In genomic region chr9:91948061-91948422, GRCh38 we compare ENCODE assay signal across 9 cellular contexts.
DNase-seq lines count a peak whose midpoint lies in the region; ATAC-seq and TF ChIP-seq lines count a peak whose summit lies in the region.
"Had no signal": no experiment of that assay in that cellular context is flagged by ENCODE, and none has a peak within 500 bp of the region (broad histone marks: within the 10 kb centered on the region; RNA-seq: fewer than 3 reads in every experiment).

No MANE protein-coding gene starts in this region.

- ATAC-seq in stimulated activated effector memory CD8-positive, alpha-beta T cell treated with anti-CD3 and anti-CD28 coated beads, Interleukin-12 subunit alpha, Interleukin-12 subunit beta, amount 100 ng/mL, for 72 hours: no peak
- ATAC-seq in GM18868 (IDR thresholded peaks at IDR 0.05; ENCODE audit: unreplicated experiment) (no peak), GM21515 (IDR thresholded peaks at IDR 0.05; ENCODE audit: unreplicated experiment) (no peak)

- TF ChIP-seq CTCF in HFF-Myc (IDR thresholded peaks at IDR 0.05; ENCODE audit: low read depth, low read length, missing control alignments): no peak
- no peak for TF ChIP-seq CTCF in astrocyte of the cerebellum (IDR thresholded peaks at IDR 0.05; ENCODE audit: low read depth, low read length, missing control alignments)

- no peak overlapping the region for H3K27ac Mint-ChIP-seq in stimulated activated effector memory CD8-positive, alpha-beta T cell treated with anti-CD3 and anti-CD28 coated beads, Interleukin-12 subunit alpha, Interleukin-12 subunit beta, amount 100 ng/mL, for 72 hours

- DNase-seq in HFF-Myc (ENCODE audit: extremely low read depth, low read depth): no peak
- DNase-seq in astrocyte of the cerebellum (ENCODE audit: low read depth): no peak
- DNase-seq in iris pigment epithelial cell (ENCODE audit: low read depth): peak; percentile 25
- no peak for DNase-seq in stimulated activated effector memory CD8-positive, alpha-beta T cell treated with anti-CD3 and anti-CD28 coated beads, Interleukin-12 subunit alpha, Interleukin-12 subunit beta, amount 100 ng/mL, for 72 hours (ENCODE audit: low spot score in 2 of 2)
- no peak for DNase-seq in Kasumi-1 (lab: John Stamatoyannopoulos, UW)
- DNase-seq: activated gamma-delta T cell treated with Interleukin-2 at 50 U/mL for 16 hours, KBM-7 had no signal

- no peaks in the 10 kb centered on the region for H3K36me3 Mint-ChIP-seq in stimulated activated effector memory CD8-positive, alpha-beta T cell treated with anti-CD3 and anti-CD28 coated beads, Interleukin-12 subunit alpha, Interleukin-12 subunit beta, amount 100 ng/mL, for 72 hours

- in situ Hi-C loops in astrocyte of the cerebellum (cut with HindIII; ENCODE audit: low sequenced_read_pairs): no loop called here

- H3K9me3 Mint-ChIP-seq in stimulated activated effector memory CD8-positive, alpha-beta T cell treated with anti-CD3 and anti-CD28 coated beads, Interleukin-12 subunit alpha, Interleukin-12 subunit beta, amount 100 ng/mL, for 72 hours: no peaks in the 10 kb centered on the region

- H3K4me3 ChIP-seq in HFF-Myc (replicated peaks; ENCODE audit: low read depth, low read length) (peak overlapping the region; percentile 60), astrocyte of the cerebellum (ENCODE audit: low read depth, low read length) (peak overlapping the region; percentile 49)

- peak overlapping the region; percentile 75 for H3K4me3 Mint-ChIP-seq in stimulated activated effector memory CD8-positive, alpha-beta T cell treated with anti-CD3 and anti-CD28 coated beads, Interleukin-12 subunit alpha, Interleukin-12 subunit beta, amount 100 ng/mL, for 72 hours

- peaks cover 16% of the 10 kb centered on the region for H3K4me1 Mint-ChIP-seq in stimulated activated effector memory CD8-positive, alpha-beta T cell treated with anti-CD3 and anti-CD28 coated beads, Interleukin-12 subunit alpha, Interleukin-12 subunit beta, amount 100 ng/mL, for 72 hours
